24 cellular contexts compared by ENCODE assay signal in genomic region chr4:181830404-181831035, GRCh38.
DNase-seq lines count a peak whose midpoint lies in the region; ATAC-seq and TF ChIP-seq lines count a peak whose summit lies in the region.
"Had no signal": no experiment of that assay in that cellular context is flagged by ENCODE, and none has a peak within 500 bp of the region (broad histone marks: within the 10 kb centered on the region; RNA-seq: fewer than 3 reads in every experiment).

No MANE protein-coding gene starts in this region.

- WGBS in mammary epithelial cell (ENCODE audit: low coverage, missing lambda C conversion rate): 70% methylated on average over 6 of the region's 6 CpGs

- BruUV-seq in mammary epithelial cell (replicated peaks; lab: Mats Ljungman, UMichigan): no TSS peak

- no peak overlapping the region for H3K9ac ChIP-seq in mammary epithelial cell (ENCODE audit: insufficient read depth, low read length)
- H3K9ac ChIP-seq: neural progenitor cell, SK-N-SH had no signal

- no peaks in the 10 kb centered on the region for H3K79me2 ChIP-seq in mammary epithelial cell (ENCODE audit: insufficient read depth, low read length)

- DNase-seq in GM10248 (ENCODE audit: extremely low spot score) (peak; percentile 8), NCI-H69 (lab: John Stamatoyannopoulos, UW) (no peak), NCI-H1417 (lab: John Stamatoyannopoulos, UW) (no peak), mammary epithelial cell (no peak), DMS53 treated with DMSO at 0.1 percent for 48 hours (lab: John Stamatoyannopoulos, UW; ENCODE audit: unreplicated experiment) (no peak)
- DNase-seq: 8988T; activated B cell treated with CpG ODN at 0.5 μM for 24 hours; activated CD8-positive, alpha-beta T cell treated with anti-CD3 and anti-CD28 coated beads for 36 hours; activated naive CD4-positive, alpha-beta T cell treated with anti-CD3 and anti-CD28 coated beads, Interleukin-2, amount 10 ng/mL, durations not matched to agents 7 days and 5 days; activated T-cell treated with anti-CD3 and anti-CD28 coated beads, Interleukin-2, amount 50 U/mL, for 1 hour; aorta; central memory CD4-positive, alpha-beta T cell; NCI-H2029 treated with DMSO at 0.1 percent for 48 hours; NK-92 treated with Interleukin-12 subunit alpha and Interleukin-12 subunit beta, amount 100 ng/mL, for 24 hours; psoas muscle; SK-N-SH; uterus had no signal

- TF ChIP-seq CTCF in GM10248 (IDR thresholded peaks at IDR 0.05; ENCODE audit: control extremely low read depth, extremely low read depth, low read depth, missing control alignments) (no peak), mammary epithelial cell (conservative IDR thresholded peaks at IDR 0.05 in 1 of 2, IDR thresholded peaks at IDR 0.05 in 1 of 2; ENCODE audit: extremely low read depth in 1 of 2, insufficient read depth in 1 of 2, low read depth in 1 of 2, low read length in 2 of 2) (no peak)

- no peak overlapping the region for H3K4me2 ChIP-seq in mammary epithelial cell (ENCODE audit: insufficient read depth, low read depth, low read length)
- H3K4me2 ChIP-seq: neural progenitor cell, SK-N-SH had no signal

- no peaks in the 10 kb centered on the region for H3K4me1 ChIP-seq in mammary epithelial cell (ENCODE audit: insufficient read depth, low read length)
- H3K4me1 ChIP-seq: gastroesophageal sphincter, neural progenitor cell, psoas muscle, uterus had no signal

- intact Hi-C loops in mammary epithelial cell (cut with micrococcal nuclease): no loop called here

- dilution Hi-C loops in mammary epithelial cell (cut with HindIII; ENCODE audit: low sequenced_read_pairs): no loop called here

- no peaks in the 10 kb centered on the region for H3K36me3 ChIP-seq in mammary epithelial cell (ENCODE audit: insufficient read depth, low read length)
- H3K36me3 ChIP-seq: gastroesophageal sphincter, neural progenitor cell, uterus had no signal

- CTCF ChIA-PET in GM10248 (lab: Yijun Ruan, JAX): interaction anchor here (1.0 kb wide), 1 partner anchor 27 kb away, joined by 3 read pairs; no protein-coding TSS in a partner anchor
- CTCF ChIA-PET in mammary epithelial cell (lab: Charles Lee; ENCODE audit: low non-redundant PET): no interaction called here

- H3K4me3 ChIP-seq in mammary epithelial cell (replicated peaks in 1 of 3; ENCODE audit: insufficient read depth in 1 of 3, low read depth in 2 of 3, low read length in 3 of 3): no peak overlapping the region
- H3K4me3 ChIP-seq: gastroesophageal sphincter, neural progenitor cell, psoas muscle, skin epidermis, uterus had no signal

- H3K9me3 ChIP-seq in mammary epithelial cell (replicated peaks; ENCODE audit: insufficient read depth, low read length): no peaks in the 10 kb centered on the region
- H3K9me3 ChIP-seq: gastroesophageal sphincter, psoas muscle, SK-N-SH, uterus had no signal

- H2AFZ ChIP-seq in mammary epithelial cell (ENCODE audit: low read depth, low read length): no peak overlapping the region
- H2AFZ ChIP-seq: neural progenitor cell had no signal

- ATAC-seq in GM19035 (IDR thresholded peaks at IDR 0.05; ENCODE audit: unreplicated experiment) (peak; percentile 76), HG02588 (IDR thresholded peaks at IDR 0.05; ENCODE audit: unreplicated experiment) (peak; percentile 72), HG03439 (IDR thresholded peaks at IDR 0.05; ENCODE audit: unreplicated experiment) (peak; percentile 70)
- ATAC-seq: activated CD8-positive, alpha-beta T cell treated with anti-CD3 and anti-CD28 coated beads for 36 hours; gastroesophageal sphincter; HCT116; psoas muscle had no signal

- no peaks in the 10 kb centered on the region for H3K27me3 ChIP-seq in mammary epithelial cell (ENCODE audit: insufficient read depth, low read length)
- H3K27me3 ChIP-seq: gastroesophageal sphincter, neural progenitor cell, uterus had no signal

- POLR2A ChIA-PET in GM10248 (lab: Yijun Ruan, JAX): no interaction called here

- H4K20me1 ChIP-seq in mammary epithelial cell (ENCODE audit: insufficient read depth, low read length): no peaks in the 10 kb centered on the region

- in situ Hi-C loops in mammary epithelial cell (cut with MboI; ENCODE audit: low sequenced_read_pairs in 2 of 2): no loop called here

- no peak overlapping the region for H3K27ac ChIP-seq in mammary epithelial cell (ENCODE audit: insufficient read depth, low read depth, low read length)
- H3K27ac ChIP-seq: gastroesophageal sphincter, neural progenitor cell, psoas muscle, skin epidermis, uterus had no signal
